Comparison of ENCODE assay signal across 25 cellular contexts in genomic region chr13:26440111-26440510, GRCh38.
"Had no signal": no experiment of that assay in that cellular context is flagged by ENCODE, and none has a peak within 500 bp of the region (broad histone marks: within the 10 kb centered on the region; RNA-seq: fewer than 3 reads in every experiment).

No MANE protein-coding gene starts in this region.

- H3K9me3 ChIP-seq: neutrophil, prostate gland, thyroid gland had no signal

- H3K4me2 ChIP-seq: smooth muscle cell had no signal

- H3K4me1 ChIP-seq: left lung, lower lobe of right lung, pancreas, prostate gland, thyroid gland, upper lobe of left lung, vagina had no signal

- DNase-seq: activated CD4-positive, alpha-beta memory T cell treated with anti-CD3 and anti-CD28 coated beads, Interleukin-2, amount 10 ng/mL, durations not matched to agents 7 days and 5 days; activated CD4-positive, alpha-beta T cell treated with anti-CD3 and anti-CD28 coated beads for 48 hours; activated CD8-positive, alpha-beta memory T cell treated with anti-CD3 and anti-CD28 coated beads, Interleukin-2, amount 50 U/mL, for 48 hours; activated gamma-delta T cell treated with Interleukin-2 at 50 U/mL for 16 hours; activated naive CD4-positive, alpha-beta T cell treated with anti-CD3 and anti-CD28 coated beads, Interleukin-2, amount 50 U/mL, for 16 hours; activated T-cell treated with anti-CD3 and anti-CD28 coated beads, Interleukin-2, amount 50 U/mL, for 24 hours; amniotic stem cell; caudate nucleus; cortex of kidney; left lung; lower lobe of right lung; mucosa of descending colon; pancreas; retina; stimulated activated CD4-positive, alpha-beta T cell treated with anti-CD3 and anti-CD28 coated beads, Interleukin-1b, Interleukin-23, amount 100 ng/mL, for 48 hours; stimulated activated CD4-positive, alpha-beta T cell treated with anti-CD3 and anti-CD28 coated beads, Interleukin-4, amount 100 ng/mL, for 4 hours; stimulated activated CD8-positive, alpha-beta memory T cell treated with anti-CD3 and anti-CD28 coated beads, Interleukin-4, amount 100 ng/mL, for 48 hours; stimulated activated naive CD8-positive, alpha-beta T cell treated with anti-CD3 and anti-CD28 coated beads, Interleukin-15, amount 100 ng/mL, for 72 hours; T-helper 1 cell; thyroid gland; upper lobe of left lung had no signal

- H3K27ac ChIP-seq: left lung, lower lobe of right lung, neutrophil, pancreas, prostate gland, thyroid gland, upper lobe of left lung, vagina had no signal

- H3K4me3 ChIP-seq: left lung, lower lobe of right lung, mucosa of descending colon, pancreas, prostate gland, smooth muscle cell, thyroid gland, upper lobe of left lung, vagina had no signal

- H3K27me3 ChIP-seq: left lung, neutrophil, pancreas, thyroid gland, upper lobe of left lung, vagina had no signal

- H3K36me3 ChIP-seq: left lung, lower lobe of right lung, neutrophil, pancreas, prostate gland, thyroid gland, upper lobe of left lung, vagina had no signal
